ENCODE assay signal across 8 cellular contexts in genomic region chr18:812673-813404, GRCh38. TPM values are rescaled to one million over a fixed set of nuclear protein-coding genes. Genes with fewer than 3 reads are reported as not detected.
DNase-seq lines count a peak whose midpoint lies in the region; ATAC-seq and TF ChIP-seq lines count a peak whose summit lies in the region.

No MANE protein-coding gene starts in this region.

- H3K36me3 ChIP-seq in rectal smooth muscle tissue (ENCODE audit: control insufficient read depth, insufficient read depth, low read length) (no peaks in the 10 kb centered on the region), vagina (no peaks in the 10 kb centered on the region)

- H3K9me3 Mint-ChIP-seq in activated naive CD8-positive, alpha-beta T cell treated with anti-CD3 and anti-CD28 coated beads, Interleukin-2, amount 50 U/mL, for 24 hours = no peaks in the 10 kb centered on the region

- peak; percentile 30 for ATAC-seq in GM21367 (IDR thresholded peaks at IDR 0.05; ENCODE audit: unreplicated experiment)
- peak; percentile 57 for ATAC-seq in activated naive CD8-positive, alpha-beta T cell treated with anti-CD3 and anti-CD28 coated beads, Interleukin-2, amount 50 U/mL, for 24 hours
- peak; percentile 64 for ATAC-seq in left ventricle myocardium superior

- peaks cover 12% of the 10 kb centered on the region for H3K27me3 Mint-ChIP-seq in activated naive CD8-positive, alpha-beta T cell treated with anti-CD3 and anti-CD28 coated beads, Interleukin-2, amount 50 U/mL, for 24 hours

- intact Hi-C loops in left ventricle myocardium superior (cut with micrococcal nuclease) = no loop called here
- intact Hi-C loops in vagina (cut with DNase I) = no loop called here

- H3K4me3 ChIP-seq in rectal smooth muscle tissue (ENCODE audit: low read length) (peak overlapping the region; percentile 91), vagina (peak overlapping the region; percentile 86 to 96)

- H3K9me3 ChIP-seq in vagina = no peaks in the 10 kb centered on the region

- H3K4me1 ChIP-seq in rectal smooth muscle tissue (ENCODE audit: control insufficient read depth, insufficient read depth, low read length) (peaks cover 2% of the 10 kb centered on the region), vagina (peaks cover 27% of the 10 kb centered on the region)

- DNase-seq in COLO668 (lab: John Stamatoyannopoulos, UW; ENCODE audit: unreplicated experiment) (peak; percentile 72), HUDEP-2 (lab: John Stamatoyannopoulos, UW; ENCODE audit: unreplicated experiment in 76 of 76) (peak in 73 of 76 experiments; percentile 9 to 93 (median 62)), SW 1271 (lab: John Stamatoyannopoulos, UW) (peak; percentile 32 to 50), left ventricle myocardium superior (peak; percentile 80), vagina (ENCODE audit: extremely low spot score in 2 of 2) (peak in 1 of 2 donors; percentile 91)
- peak; percentile 72 for DNase-seq in activated naive CD8-positive, alpha-beta T cell treated with anti-CD3 and anti-CD28 coated beads, Interleukin-2, amount 50 U/mL, for 24 hours

- peaks cover 73% of the 10 kb centered on the region for H3K4me1 Mint-ChIP-seq in activated naive CD8-positive, alpha-beta T cell treated with anti-CD3 and anti-CD28 coated beads, Interleukin-2, amount 50 U/mL, for 24 hours

- H3K27me3 ChIP-seq in rectal smooth muscle tissue (ENCODE audit: control insufficient read depth, insufficient read depth, low read length) (no peaks in the 10 kb centered on the region), vagina (no peaks in the 10 kb centered on the region)

- H3K9ac ChIP-seq in rectal smooth muscle tissue (ENCODE audit: low read length) = peak overlapping the region; percentile 64

- no peak for TF ChIP-seq CTCF in vagina (IDR thresholded peaks at IDR 0.05)

- peak in 1 of 2 donors; percentile 1 for TF ChIP-seq POLR2A in vagina (IDR thresholded peaks at IDR 0.05)

- H3K27ac Mint-ChIP-seq in activated naive CD8-positive, alpha-beta T cell treated with anti-CD3 and anti-CD28 coated beads, Interleukin-2, amount 50 U/mL, for 24 hours = peak overlapping the region; percentile 100

- H3K27ac ChIP-seq in rectal smooth muscle tissue (ENCODE audit: low read depth, low read length) (peak overlapping the region; percentile 93), vagina (peak overlapping the region; percentile 96)

- peaks cover 12% of the 10 kb centered on the region for H3K36me3 Mint-ChIP-seq in activated naive CD8-positive, alpha-beta T cell treated with anti-CD3 and anti-CD28 coated beads, Interleukin-2, amount 50 U/mL, for 24 hours (ENCODE audit: low read depth)

- H3K4me3 Mint-ChIP-seq in activated naive CD8-positive, alpha-beta T cell treated with anti-CD3 and anti-CD28 coated beads, Interleukin-2, amount 50 U/mL, for 24 hours = peak overlapping the region; percentile 93

RNA-seq across cellular contexts. Expression of gene YES1, which starts 0.8 kb away (rescaled TPM):
- 23.4 TPM for total RNA-seq in left ventricle myocardium superior
- total RNA-seq in vagina = 92.1 TPM
